Comparison of ENCODE assay signal across 12 cellular contexts in the genomic region with DNA sequence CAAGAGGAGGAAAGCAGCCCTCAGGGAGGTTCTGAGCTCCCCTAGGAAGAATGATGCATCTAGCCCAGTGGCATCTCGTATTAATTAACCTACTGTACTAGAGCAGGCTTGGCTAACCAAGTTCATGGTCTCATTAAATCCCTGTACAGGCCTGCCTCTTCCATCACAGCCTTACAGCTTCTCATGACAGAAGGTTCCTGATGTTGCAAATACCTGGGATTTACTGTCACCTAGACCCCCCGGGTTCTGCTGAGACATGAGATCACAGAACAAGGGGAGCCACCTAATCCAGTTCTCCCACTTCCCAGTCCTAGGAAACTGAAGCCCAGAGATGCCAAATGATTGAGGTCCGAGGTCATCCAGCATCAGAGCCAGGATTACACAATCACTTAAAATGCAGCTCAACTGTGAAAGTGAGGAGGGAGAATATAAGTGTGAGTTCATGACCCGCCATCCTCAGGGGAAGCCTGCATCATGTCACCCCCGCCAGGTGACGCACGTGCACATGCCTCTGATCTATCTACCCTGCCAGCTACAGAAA. TPM values are rescaled to one million over a fixed set of nuclear protein-coding genes. Genes with fewer than 3 reads are reported as not detected.
A peak's percentile ranks its signal among the peaks of the same experiment; 100 is the strongest.
DNase-seq lines count a peak whose midpoint lies in the region; TF ChIP-seq lines count a peak whose summit lies in the region.
"Had no signal": no experiment of that assay in that cellular context is flagged by ENCODE, and none has a peak within 500 bp of the region (broad histone marks: within the 10 kb centered on the region; RNA-seq: fewer than 3 reads in every experiment).

No MANE protein-coding gene starts in this region.

- intact Hi-C loops in thyroid gland (cut with DNase I), result no loop called here

- no peak overlapping the region for H2BK5ac ChIP-seq in H9 (ENCODE audit: insufficient read length, low read length)

- no CpG with 5 or more reads among the region's 7 CpGs for WGBS in H9 (ENCODE audit: extremely low coverage, insufficient read length, low lambda C conversion rate)
- 43 to 53% methylated on average over 6 to 7 of the region's 7 CpGs for WGBS in thyroid gland, 2 donors

- H3K56ac ChIP-seq in H9 (ENCODE audit: insufficient read length, low read depth, low read length), result no peak overlapping the region

- no peaks in the 10 kb centered on the region for H3K9me3 Mint-ChIP-seq in H9
- H3K9me3 Mint-ChIP-seq: activated CD4-positive, alpha-beta T cell treated with anti-CD3 and anti-CD28 coated beads, Interleukin-2, amount 10 ng/mL, durations not matched to agents 24 days and 14 days had no signal

- TF ChIP-seq POLR2A in thyroid gland (IDR thresholded peaks at IDR 0.05), result no peak

- peaks cover 4% of the 10 kb centered on the region for H3K79me1 ChIP-seq in H9 (ENCODE audit: insufficient read depth, low read depth, low read length, poor library complexity, severe bottlenecking)

- H3K9ac ChIP-seq in H9 (ENCODE audit: extremely low read depth, insufficient read length, low read length), result no peak overlapping the region

- H2BK12ac ChIP-seq in H9 (ENCODE audit: insufficient read length, low read depth, low read length), result no peak overlapping the region

- no peak overlapping the region for H3K18ac ChIP-seq in H9 (ENCODE audit: insufficient read length, low read depth, low read length)

- H3K27me3 Mint-ChIP-seq in H9 (ENCODE audit: low read depth), result no peaks in the 10 kb centered on the region
- H3K27me3 Mint-ChIP-seq: activated CD4-positive, alpha-beta T cell treated with anti-CD3 and anti-CD28 coated beads, Interleukin-2, amount 10 ng/mL, durations not matched to agents 24 days and 14 days had no signal

- no peaks in the 10 kb centered on the region for H3K23me2 ChIP-seq in H9 (ENCODE audit: insufficient read length, low read depth, low read length, poor library complexity, severe bottlenecking)

- TF ChIP-seq CTCF in H9 (conservative IDR thresholded peaks at IDR 0.05) (no peak), astrocyte of the spinal cord (IDR thresholded peaks at IDR 0.05; ENCODE audit: low read depth, low read length) (no peak), kidney epithelial cell (IDR thresholded peaks at IDR 0.05; ENCODE audit: insufficient read depth, low read length, poor library complexity, severe bottlenecking) (no peak), thyroid gland (IDR thresholded peaks at IDR 0.05) (no peak)

- H2AFZ ChIP-seq in H9 (ENCODE audit: low read length), result no peak overlapping the region

- H3K4me1 ChIP-seq in H9 (ENCODE audit: insufficient read depth, low read length) (no peaks in the 10 kb centered on the region), thyroid gland (peaks cover 5% of the 10 kb centered on the region in 2 donors), SJCRH30 (no peaks in the 10 kb centered on the region)
- H3K4me1 ChIP-seq: colonic mucosa, HAP-1 had no signal

- H3K23ac ChIP-seq in H9 (ENCODE audit: insufficient read length, low read depth, low read length), result no peak overlapping the region

- H4K8ac ChIP-seq in H9 (replicated peaks; ENCODE audit: insufficient read length, low read depth, low read length), result no peak overlapping the region

- in situ Hi-C loops in astrocyte of the spinal cord (cut with HindIII; ENCODE audit: low sequenced_read_pairs), result no loop called here

- peak overlapping the region; percentile 44 to 63 (median 54); a peak in 4 of 7 replicates for H3K27ac Mint-ChIP-seq in H9
- H3K27ac Mint-ChIP-seq: activated CD4-positive, alpha-beta T cell treated with anti-CD3 and anti-CD28 coated beads, Interleukin-2, amount 10 ng/mL, durations not matched to agents 24 days and 14 days had no signal

- H3K27ac ChIP-seq in H9 (ENCODE audit: insufficient read length, low read depth, low read length), result no peak overlapping the region
- peak overlapping the region in 1 of 3 donors; percentile 46 for H3K27ac ChIP-seq in thyroid gland
- H3K27ac ChIP-seq in SJCRH30, result no peak overlapping the region
- H3K27ac ChIP-seq: colonic mucosa had no signal

- H3K27me3 ChIP-seq in H9 (ENCODE audit: insufficient read depth, low read length), result no peaks in the 10 kb centered on the region
- no peaks in the 10 kb centered on the region for H3K27me3 ChIP-seq in kidney epithelial cell (ENCODE audit: control insufficient read depth, insufficient read depth, low read length)
- H3K27me3 ChIP-seq in thyroid gland, result no peaks in the 10 kb centered on the region
- no peaks in the 10 kb centered on the region for H3K27me3 ChIP-seq in SJCRH30
- H3K27me3 ChIP-seq: colonic mucosa had no signal

- no peak overlapping the region for H3T11ph ChIP-seq in H9 (ENCODE audit: low read length)

- H3K4ac ChIP-seq in H9 (ENCODE audit: low read depth, low read length), result no peak overlapping the region

- no peak overlapping the region for H2BK120ac ChIP-seq in H9 (ENCODE audit: low read depth, low read length, poor library complexity, severe bottlenecking)

- H2AK5ac ChIP-seq in H9 (ENCODE audit: insufficient read length, low read length), result no peak overlapping the region

- no peak overlapping the region for H3K4me2 ChIP-seq in H9 (ENCODE audit: insufficient read depth, insufficient read length, low read length)

- peaks cover 2% of the 10 kb centered on the region; the same call in 1 of the 2 replicates for H3K79me2 ChIP-seq in H9 (ENCODE audit: insufficient read depth, low read length)

- no peak for DNase-seq in H9
- DNase-seq in astrocyte of the spinal cord (ENCODE audit: low read depth, low spot score), result peak; percentile 88
- DNase-seq in kidney epithelial cell (ENCODE audit: low read depth), result peak; percentile 76
- peak; percentile 24 to 30 for DNase-seq in thyroid gland
- no peak for DNase-seq in NCI-H524 (lab: John Stamatoyannopoulos, UW)
- no peak for DNase-seq in NCI-H2227 treated with DMSO at 0.1 percent for 48 hours (lab: John Stamatoyannopoulos, UW)
- DNase-seq in SJCRH30, result no peak
- DNase-seq: activated CD4-positive, alpha-beta T cell treated with anti-CD3 and anti-CD28 coated beads, Interleukin-2, amount 10 ng/mL, durations not matched to agents 24 days and 14 days; colonic mucosa; KG1 had no signal

- H3K4me3 Mint-ChIP-seq in H9, result no peak overlapping the region
- H3K4me3 Mint-ChIP-seq: activated CD4-positive, alpha-beta T cell treated with anti-CD3 and anti-CD28 coated beads, Interleukin-2, amount 10 ng/mL, durations not matched to agents 24 days and 14 days had no signal

- H4K20me1 ChIP-seq in H9 (ENCODE audit: control insufficient read depth, insufficient read depth, insufficient read length), result no peaks in the 10 kb centered on the region

- H4K91ac ChIP-seq in H9 (ENCODE audit: insufficient read length, low read depth, low read length), result no peak overlapping the region

- H3K4me3 ChIP-seq in astrocyte of the spinal cord (ENCODE audit: low read depth, low read length) (no peak overlapping the region), kidney epithelial cell (ENCODE audit: low read depth, low read length) (no peak overlapping the region), thyroid gland (replicated peaks in 1 of 3) (no peak overlapping the region), SJCRH30 (no peak overlapping the region)
- H3K4me3 ChIP-seq: colonic mucosa, HAP-1 had no signal

- H3K36me3 Mint-ChIP-seq in H9 (ENCODE audit: insufficient read depth in 1 of 3, low read depth in 3 of 3), result peaks cover 68 to 86% (median 81%) of the 10 kb centered on the region in 3 experiments

- H3K9me3 ChIP-seq in H9 (ENCODE audit: control insufficient read depth, low read depth, low read length), result no peaks in the 10 kb centered on the region
- H3K9me3 ChIP-seq in thyroid gland, result no peaks in the 10 kb centered on the region
- no peaks in the 10 kb centered on the region for H3K9me3 ChIP-seq in SJCRH30 (replicated peaks)
- H3K9me3 ChIP-seq: colonic mucosa, HAP-1 had no signal

- no peak overlapping the region for H4K5ac ChIP-seq in H9 (ENCODE audit: insufficient read length, low read depth, low read length)

- H3K14ac ChIP-seq in H9 (ENCODE audit: insufficient read depth, low read length), result no peak overlapping the region

- H3K4me1 Mint-ChIP-seq in H9, result no peaks in the 10 kb centered on the region

- no peak overlapping the region for H2BK15ac ChIP-seq in H9 (ENCODE audit: low read depth, low read length)

- H3K36me3 ChIP-seq in kidney epithelial cell (ENCODE audit: control insufficient read depth, insufficient read depth, low read length) (peaks cover 7% of the 10 kb centered on the region), thyroid gland (peaks cover 37 to 60% of the 10 kb centered on the region in 2 donors), SJCRH30 (peaks cover 80% of the 10 kb centered on the region)

- H2BK20ac ChIP-seq in H9 (ENCODE audit: low read depth, low read length, poor library complexity, severe bottlenecking), result no peak overlapping the region

RNA-seq across cellular contexts. Expression of a gene that starts 23.9 kb away (rescaled TPM):
- total RNA-seq in H9 (2021), result 279 and 289 TPM in 2 replicates
- 241 and 301 TPM in 2 replicates for total RNA-seq in kidney epithelial cell
- 10 to 100 TPM; 62.6 to 85.2 (median 78.8) TPM for total RNA-seq in thyroid gland
- total RNA-seq in SJCRH30 (2014; rRNA removed; shearing (Covaris generic)), result 137 and 141 TPM in 2 replicates

RNA-seq across cellular contexts. Expression of a gene that starts 29.6 kb away (rescaled TPM):
- total RNA-seq in H9 (2021) (16.8 and 17.0 TPM in 2 replicates), kidney epithelial cell (28.3 and 29.2 TPM in 2 replicates), thyroid gland (10 to 100 TPM; 46.0 to 60.7 (median 46.9) TPM)
- total RNA-seq in SJCRH30 (2014; rRNA removed; shearing (Covaris generic)), result 22.4 and 23.8 TPM in 2 replicates

RNA-seq across cellular contexts. Expression of a gene that starts 35.6 kb away (rescaled TPM):
- 1.3 and 2.1 TPM in 2 replicates for total RNA-seq in H9 (2021)
- total RNA-seq in kidney epithelial cell, result 0.62 and 0.84 TPM in 2 replicates
- total RNA-seq in thyroid gland, result 1 to 10 TPM; 3.0 to 8.2 (median 3.8) TPM
- 0.15 and 0.24 TPM in 2 replicates for total RNA-seq in SJCRH30 (2014; rRNA removed; shearing (Covaris generic))

RNA-seq across cellular contexts. Expression of a gene that starts 57.2 kb away (rescaled TPM):
- total RNA-seq in H9 (2021) (0.22 and 0.46 TPM in 2 replicates), kidney epithelial cell (not detected in 2 replicates), thyroid gland (1 to 10 TPM in 1 of 4 donors, under 1 TPM in 1, not detected in 2; 0.33 to 1.6 TPM)
- total RNA-seq in SJCRH30 (2014; rRNA removed; shearing (Covaris generic)), result not detected in 2 replicates
- total RNA-seq: activated CD4-positive, alpha-beta T cell treated with anti-CD3 and anti-CD28 coated beads, Interleukin-2, amount 10 ng/mL, durations not matched to agents 24 days and 14 days; colonic mucosa; lower leg skin had no signal

RNA-seq across cellular contexts. Expression of a gene that starts 58.8 kb away (rescaled TPM):
- total RNA-seq in H9 (2021), result 66.2 and 76.1 TPM in 2 replicates
- total RNA-seq in kidney epithelial cell, result 60.2 and 61.5 TPM in 2 replicates
- 100 to 1,000 TPM in 2 of 4 donors, 10 to 100 TPM in 2; 97.3 to 132 (median 110) TPM for total RNA-seq in thyroid gland
- 115 and 120 TPM in 2 replicates for total RNA-seq in SJCRH30 (2014; rRNA removed; shearing (Covaris generic))

Comparison
In these comparisons a context has a peak if more than half of its experiments do, and no peak if none do; other contexts are left out.
1. DNase-seq: peak in astrocyte of the spinal cord (single experiment), kidney epithelial cell (single experiment) and thyroid gland (2 of 2); none in H9 (single experiment), NCI-H524 (0 of 2), NCI-H2227 treated with DMSO at 0.1 percent for 48 hours (single experiment) and SJCRH30 (0 of 2).